Comparison of ENCODE assay signal across 8 cellular contexts in genomic region chr1:62175568-62176179, GRCh38. TPM values are rescaled to one million over a fixed set of nuclear protein-coding genes. Genes with fewer than 3 reads are reported as not detected.
DNase-seq lines count a peak whose midpoint lies in the region; ATAC-seq and TF ChIP-seq lines count a peak whose summit lies in the region.

No MANE protein-coding gene starts in this region.

- no peak for DNase-seq in left ventricle myocardium inferior
- no peak for DNase-seq in Right ventricle myocardium inferior (ENCODE audit: missing footprints)
- peak; percentile 68 for DNase-seq in SK-N-DZ (ENCODE audit: low spot score)
- peak; percentile 41 for DNase-seq in cerebellum (ENCODE audit: low spot score)
- DNase-seq in lung microvascular endothelial cell (ENCODE audit: low read depth in 2 of 2), result peak; percentile 47 to 55
- peak in 1 of 2 donors; percentile 74 for DNase-seq in tibial nerve (ENCODE audit: low spot score in 2 of 2)
- no peak for DNase-seq in GM19238 (ENCODE audit: insufficient read length, low spot score)

- WGBS in tibial nerve, 2 donors, result 49 to 54% methylated on average over 9 of the region's 9 CpGs

- H3F3A ChIP-seq in Loucy (ENCODE audit: low read depth), result no peaks in the 10 kb centered on the region

- no peak overlapping the region for H3K4me3 ChIP-seq in left ventricle myocardium inferior
- H3K4me3 ChIP-seq in Loucy (ENCODE audit: low read length, poor library complexity, severe bottlenecking), result no peak overlapping the region
- H3K4me3 ChIP-seq in tibial nerve, result no peak overlapping the region

- no peak for TF ChIP-seq EP300 in tibial nerve (IDR thresholded peaks at IDR 0.05)

- H3K9ac ChIP-seq in Loucy (ENCODE audit: low read depth, low read length, poor library complexity, severe bottlenecking), result no peak overlapping the region

- intact Hi-C loops in left ventricle myocardium inferior (cut with micrococcal nuclease) (loop anchor here (2.0 kb wide), 1 partner anchor 231 kb away; no protein-coding TSS in a partner anchor), Right ventricle myocardium inferior (cut with DNase I) (loop anchor here (1.0 kb wide), 1 partner anchor 232 kb away; no protein-coding TSS in a partner anchor)

- no peaks in the 10 kb centered on the region for H3K9me2 ChIP-seq in Loucy (replicated peaks; ENCODE audit: low read depth, low read length)

- peak overlapping the region; percentile 37; the same call in 1 of the 2 replicates for H2AFZ ChIP-seq in Loucy (ENCODE audit: low read length)

- H3K4me1 ChIP-seq in left ventricle myocardium inferior (peaks cover 8% of the 10 kb centered on the region), Loucy (ENCODE audit: insufficient read depth, low read length, poor library complexity, severe bottlenecking) (no peaks in the 10 kb centered on the region), tibial nerve (peaks cover 0 to 3% (median 0%) of the 10 kb centered on the region in 4 donors)

- H3K36me3 ChIP-seq in left ventricle myocardium inferior, result no peaks in the 10 kb centered on the region
- H3K36me3 ChIP-seq in Loucy (ENCODE audit: insufficient read depth, low read length), result no peaks in the 10 kb centered on the region
- H3K36me3 ChIP-seq in tibial nerve, result no peaks in the 10 kb centered on the region

- no peaks in the 10 kb centered on the region for H4K20me1 ChIP-seq in Loucy (ENCODE audit: insufficient read depth, low read length, poor library complexity, severe bottlenecking)

- ATAC-seq in Right ventricle myocardium inferior, result no peak

- TF ChIP-seq CTCF in left ventricle myocardium inferior (IDR thresholded peaks at IDR 0.05; ENCODE audit: borderline replicate concordance), result peak; percentile 82
- peak; percentile 86 for TF ChIP-seq CTCF in Loucy (conservative IDR thresholded peaks at IDR 0.05; ENCODE audit: low read length)
- TF ChIP-seq CTCF in tibial nerve (IDR thresholded peaks at IDR 0.05), result peak; percentile 65 to 88 (median 72)

- no peak overlapping the region for H3K4me2 ChIP-seq in Loucy (ENCODE audit: low read depth, low read length, poor library complexity, severe bottlenecking)

- H3K27ac ChIP-seq in left ventricle myocardium inferior (replicated peaks) (no peak overlapping the region), tibial nerve (no peak overlapping the region)

- no peak for TF ChIP-seq POLR2A in tibial nerve (IDR thresholded peaks at IDR 0.05)

- H3K79me2 ChIP-seq in Loucy (ENCODE audit: insufficient read depth, low read length), result no peaks in the 10 kb centered on the region

- H3K9me3 ChIP-seq in left ventricle myocardium inferior (replicated peaks), result no peaks in the 10 kb centered on the region
- H3K9me3 ChIP-seq in Loucy (ENCODE audit: insufficient read depth, low read depth, low read length), result no peaks in the 10 kb centered on the region
- H3K9me3 ChIP-seq in tibial nerve, result no peaks in the 10 kb centered on the region

- H3K27me3 ChIP-seq in left ventricle myocardium inferior (ENCODE audit: low read depth) (peaks cover 5% of the 10 kb centered on the region), Loucy (ENCODE audit: insufficient read depth, low read length, poor library complexity, severe bottlenecking) (no peaks in the 10 kb centered on the region), tibial nerve (no peaks in the 10 kb centered on the region)

RNA-seq across cellular contexts. Expression of gene L1TD1, which starts 19.0 kb away (rescaled TPM):
- total RNA-seq in left ventricle myocardium inferior (0.08 TPM), Right ventricle myocardium inferior (not detected), cerebellum (not detected), lung microvascular endothelial cell (not detected in 2 replicates), tibial nerve (1 to 10 TPM; 1.3 to 3.1 (median 2.1) TPM)
- not detected in 2 replicates for polyA plus RNA-seq in SK-N-DZ (2014; cell fraction: cytosol; rRNA removed)
- not detected in 2 replicates for polyA plus RNA-seq in SK-N-DZ (2014; cell fraction: nucleus; rRNA removed)

Comparison
In these comparisons a context has a peak if more than half of its experiments do, and no peak if none do; other contexts are left out.
1. DNase-seq: peak in SK-N-DZ (single experiment), cerebellum (single experiment) and lung microvascular endothelial cell (2 of 2); none in left ventricle myocardium inferior (single experiment), Right ventricle myocardium inferior (single experiment) and GM19238 (single experiment).
2. Peak in every context shown above with its lines, with median percentiles within 50 percentile points of each other: CTCF ChIP-seq.